8 cellular contexts compared by ENCODE assay signal in genomic region chr2:9556121-9556869, GRCh38. TPM values are rescaled to one million over a fixed set of nuclear protein-coding genes. Genes with fewer than 3 reads are reported as not detected.
A peak's percentile ranks its signal among the peaks of the same experiment; 100 is the strongest.
DNase-seq lines count a peak whose midpoint lies in the region; ATAC-seq and TF ChIP-seq lines count a peak whose summit lies in the region.

No MANE protein-coding gene starts in this region.

- H3K4me2 ChIP-seq in HCT116 (ENCODE audit: low read length) = peak overlapping the region; percentile 89

- intact Hi-C loops in HCT116 (cut with micrococcal nuclease) = loop anchor here (5.0 to 10.0 kb wide), 3 partner anchors 196 to 489 kb away; partner anchors contain the start of gene KLF11

- peak overlapping the region; percentile 92 for H3K9ac ChIP-seq in HCT116 (ENCODE audit: low read length)

- ATAC-seq in GM18511 (IDR thresholded peaks at IDR 0.05; ENCODE audit: unreplicated experiment) = peak; percentile 36
- ATAC-seq in HCT116 = peak; percentile 56

- no peaks in the 10 kb centered on the region for H3K9me2 ChIP-seq in HCT116 (ENCODE audit: insufficient read depth)

- peak overlapping the region; percentile 93 for H3K4me3 Mint-ChIP-seq in stimulated activated naive CD8-positive, alpha-beta T cell treated with anti-CD3 and anti-CD28 coated beads, Interleukin-15, Interleukin-2, amounts not matched to agents 100 ng/mL and 50 ng/mL, for 24 hours

- peak overlapping the region; percentile 91 for H3K27ac Mint-ChIP-seq in stimulated activated naive CD8-positive, alpha-beta T cell treated with anti-CD3 and anti-CD28 coated beads, Interleukin-15, Interleukin-2, amounts not matched to agents 100 ng/mL and 50 ng/mL, for 24 hours

- H3K27ac ChIP-seq in HCT116 (ENCODE audit: low read depth, low read length) (peak overlapping the region; percentile 90), angular gyrus (ENCODE audit: low read depth, low read length) (peak overlapping the region; percentile 96)

- CTCF ChIA-PET in HCT116 (lab: Charles Lee) = interaction anchor here (0.7 to 1.4 kb wide), 4 partner anchors 8 to 414 kb away, joined by 3 to 5 read pairs (median 4); no protein-coding TSS in a partner anchor

- no TSS peak for BruUV-seq in HCT116 (replicated peaks; lab: Mats Ljungman, UMichigan)

- POLR2A ChIA-PET in HCT116 (lab: Charles Lee) = interaction anchor here (1.0 to 2.3 kb wide), 11 partner anchors 8 to 221 kb away, joined by 3 to 10 read pairs (median 4); partner anchors contain the start of gene YWHAQ

- H4K20me1 ChIP-seq in HCT116 (ENCODE audit: insufficient read depth) = peaks cover 14% of the 10 kb centered on the region; the same call in 1 of the 2 replicates

- peaks cover 13% of the 10 kb centered on the region for H3K36me3 Mint-ChIP-seq in stimulated activated naive CD8-positive, alpha-beta T cell treated with anti-CD3 and anti-CD28 coated beads, Interleukin-15, Interleukin-2, amounts not matched to agents 100 ng/mL and 50 ng/mL, for 24 hours (ENCODE audit: low read depth)

- H3K9me3 ChIP-seq in HCT116 (ENCODE audit: control insufficient read depth in 1 of 2, insufficient read depth in 1 of 2, low read depth in 1 of 2, low read length in 2 of 2) = no peaks in the 10 kb centered on the region

- RAD21 ChIA-PET in HCT116 (lab: Charles Lee; ENCODE audit: low non-redundant PET in 1 of 2, low total read pairs in 2 of 2, uncharacterized antibody in 2 of 2, unreplicated experiment in 2 of 2) = no interaction called here

- H3K79me2 ChIP-seq in HCT116 (ENCODE audit: insufficient read depth, low read length) = peaks cover 54% of the 10 kb centered on the region

- TF ChIP-seq CTCF in HCT116 (IDR thresholded peaks at IDR 0.05 in 2 of 3, conservative IDR thresholded peaks at IDR 0.05 in 1 of 3; ENCODE audit: borderline replicate concordance in 1 of 3, insufficient read depth in 1 of 3, low read depth in 2 of 3, low read length in 2 of 3) (no peak), NB4 (IDR thresholded peaks at IDR 0.05; ENCODE audit: low read depth, low read length) (no peak)

- H3K4me1 Mint-ChIP-seq in stimulated activated naive CD8-positive, alpha-beta T cell treated with anti-CD3 and anti-CD28 coated beads, Interleukin-15, Interleukin-2, amounts not matched to agents 100 ng/mL and 50 ng/mL, for 24 hours (ENCODE audit: low read depth) = peaks cover 56% of the 10 kb centered on the region

- H2AFZ ChIP-seq in HCT116 (ENCODE audit: low read depth, low read length, poor library complexity, severe bottlenecking) = no peak overlapping the region

- peaks cover 36 to 65% of the 10 kb centered on the region in 2 experiments for H3K4me1 ChIP-seq in HCT116 (ENCODE audit: control insufficient read depth in 1 of 2, insufficient read depth in 2 of 2, low read length in 2 of 2)

- no peaks in the 10 kb centered on the region for H3K27me3 Mint-ChIP-seq in stimulated activated naive CD8-positive, alpha-beta T cell treated with anti-CD3 and anti-CD28 coated beads, Interleukin-15, Interleukin-2, amounts not matched to agents 100 ng/mL and 50 ng/mL, for 24 hours

- DNase-seq in HCT116 (ENCODE audit: low read depth, low spot score) (no peak), NB4 (ENCODE audit: low read depth) (peak; percentile 79), iris pigment epithelial cell (ENCODE audit: low read depth) (peak; percentile 46), NK-92 (lab: John Stamatoyannopoulos, UW; ENCODE audit: unreplicated experiment) (no peak)
- no peak for DNase-seq in stimulated activated CD4-positive, alpha-beta T cell treated with anti-CD3 and anti-CD28 coated beads, Interleukin-4, amount 100 ng/mL, for 1 hour

- H3K4me3 ChIP-seq in HCT116 (replicated peaks in 1 of 2; ENCODE audit: low read depth in 1 of 2, low read length in 2 of 2) = peak overlapping the region; percentile 82 to 84
- peak overlapping the region; percentile 87 for H3K4me3 ChIP-seq in NB4 (ENCODE audit: low read depth, low read length)

- TF ChIP-seq POLR2A in HCT116 (IDR thresholded peaks at IDR 0.05; ENCODE audit: borderline replicate concordance, extremely low read depth, insufficient read depth, insufficient read length) = no peak
- no peak for TF ChIP-seq POLR2A in NB4 (IDR thresholded peaks at IDR 0.05; ENCODE audit: extremely low read depth, insufficient read length)

- no peaks in the 10 kb centered on the region for H3K9me3 Mint-ChIP-seq in stimulated activated naive CD8-positive, alpha-beta T cell treated with anti-CD3 and anti-CD28 coated beads, Interleukin-15, Interleukin-2, amounts not matched to agents 100 ng/mL and 50 ng/mL, for 24 hours

- H3K27me3 ChIP-seq in HCT116 (ENCODE audit: insufficient read depth, low read length) = no peaks in the 10 kb centered on the region

- no peak for TF ChIP-seq RAD21 in HCT116 (IDR thresholded peaks at IDR 0.05; ENCODE audit: low read depth)

- no peaks in the 10 kb centered on the region for H3K36me3 ChIP-seq in HCT116 (ENCODE audit: control insufficient read depth in 1 of 2, insufficient read depth in 2 of 2, low read length in 2 of 2)

TF ChIP-seq in HCT116, 20 proteins besides CTCF, POLR2A, EP300 and RAD21:
- peak; percentile 7 for TF ChIP-seq TCF7L2 (IDR thresholded peaks at IDR 0.05; ENCODE audit: borderline replicate concordance, extremely low read depth, insufficient read depth, insufficient read length)
- peak; percentile 67 for TF ChIP-seq ZFX (IDR thresholded peaks at IDR 0.05)
- no peak for TF ChIP-seq SIN3A (IDR thresholded peaks at IDR 0.05; ENCODE audit: low read depth)

RNA-seq across cellular contexts. Expression of gene ADAM17, which starts 0.7 kb away (rescaled TPM):
- total RNA-seq in HCT116 (2021; ENCODE audit: unreplicated experiment) = 39.2 TPM
- polyA plus RNA-seq in HCT116 (2012) = 27.1 and 37.8 TPM in 2 replicates

Comparison
In these comparisons a context has a peak if more than half of its experiments do, and no peak if none do; other contexts are left out.
1. DNase-seq: peak in NB4 (single experiment) and iris pigment epithelial cell (single experiment); none in HCT116 (single experiment), stimulated activated CD4-positive, alpha-beta T cell treated with anti-CD3 and anti-CD28 coated beads, Interleukin-4, amount 100 ng/mL, for 1 hour (single experiment) and NK-92 (single experiment).